ENCODE assay signal across 16 cellular contexts in the genomic region with DNA sequence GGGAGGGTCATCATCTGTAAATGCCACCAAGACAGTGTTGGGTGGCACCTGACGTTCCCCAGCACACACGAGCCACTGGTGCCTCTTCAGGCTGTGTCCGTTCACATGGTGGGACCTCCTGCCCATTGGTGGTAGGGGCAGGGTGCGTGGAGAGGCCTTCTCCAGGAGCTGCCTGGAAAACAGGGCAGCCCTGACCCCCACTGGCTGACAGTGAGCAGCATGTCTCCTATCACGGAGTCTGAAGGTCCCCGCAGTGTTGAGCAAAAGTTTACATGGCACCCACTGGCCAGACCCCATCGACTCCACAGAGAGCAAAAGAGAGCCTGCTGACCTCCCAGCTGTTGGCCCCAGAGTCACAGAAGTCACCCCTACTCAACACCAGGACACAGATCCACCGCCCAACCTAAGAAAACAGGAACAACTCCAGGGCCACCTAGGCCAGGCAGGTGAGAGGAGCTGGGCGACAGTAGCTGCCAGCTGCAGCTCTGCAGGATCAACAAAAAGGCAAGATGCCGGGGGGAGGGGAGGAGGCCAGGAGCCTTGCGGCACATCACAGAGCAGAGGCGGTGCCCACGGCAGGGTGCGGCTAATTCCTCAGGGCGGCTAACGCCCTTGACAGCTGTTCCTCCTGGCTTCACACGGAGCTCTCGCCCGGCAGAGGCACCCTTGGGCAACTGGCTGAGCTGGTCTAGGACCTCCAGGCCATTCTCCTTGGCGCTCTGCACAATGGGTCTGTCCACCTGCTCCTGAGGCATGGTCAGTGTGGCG. TPM values are rescaled to one million over a fixed set of nuclear protein-coding genes. Genes with fewer than 3 reads are reported as not detected.
DNase-seq lines count a peak whose midpoint lies in the region; ATAC-seq and TF ChIP-seq lines count a peak whose summit lies in the region.
"Had no signal": no experiment of that assay in that cellular context is flagged by ENCODE, and none has a peak within 500 bp of the region (broad histone marks: within the 10 kb centered on the region; RNA-seq: fewer than 3 reads in every experiment).

No MANE protein-coding gene starts in this region.

- no peaks in the 10 kb centered on the region for H3K27me3 Mint-ChIP-seq in Calu3 (ENCODE audit: unreplicated experiment)

- H3K27ac Mint-ChIP-seq in Calu3 (ENCODE audit: unreplicated experiment) = no peak overlapping the region
- H3K27ac Mint-ChIP-seq: activated CD8-positive, alpha-beta T cell treated with anti-CD3 and anti-CD28 coated beads, Interleukin-2, amount 10 ng/mL, durations not matched to agents 7 days and 5 days; activated T-helper 2 cell treated with anti-CD3 and anti-CD28 coated beads, Interferon-gamma antibody, Interleukin-2, Interleukin-4, amounts not matched to agents 10 μg/mL and 5 μg/mL and 100 μg/mL, durations not matched to agents 14 hours and 24 hours and 36 hours; dendritic cell treated with granulocyte-macrophage colony-stimulating factor and Interleukin-4, amounts not matched to agents 40 ng/mL and 50 ng/mL, for 4 days had no signal

- H3K36me3 Mint-ChIP-seq in Calu3 (ENCODE audit: insufficient read depth, unreplicated experiment) = peaks cover 9% of the 10 kb centered on the region

- ATAC-seq in left lung (peak; percentile 85), GM19351 (IDR thresholded peaks at IDR 0.05; ENCODE audit: unreplicated experiment) (no peak)
- ATAC-seq: activated CD8-positive, alpha-beta T cell treated with anti-CD3 and anti-CD28 coated beads, Interleukin-2, amount 10 ng/mL, durations not matched to agents 7 days and 5 days had no signal

- CTCF ChIA-PET in Calu3 (lab: Charles Lee) = interaction anchor here (0.9 to 1.2 kb wide), 2 partner anchors 10 to 129 kb away, joined by 3 to 5 read pairs; no protein-coding TSS in a partner anchor
- CTCF ChIA-PET in RWPE1 (lab: Yijun Ruan, JAX) = interaction anchor here (0.7 kb wide), 1 partner anchor 673 kb away, joined by 3 read pairs; no protein-coding TSS in a partner anchor

- H3K27me3 ChIP-seq in left lung = no peaks in the 10 kb centered on the region
- no peaks in the 10 kb centered on the region for H3K27me3 ChIP-seq in ascending aorta

- TF ChIP-seq CTCF in Calu3 (IDR thresholded peaks at IDR 0.05; ENCODE audit: unreplicated experiment) (no peak), RWPE1 (conservative IDR thresholded peaks at IDR 0.05; ENCODE audit: low read depth) (no peak), left lung (IDR thresholded peaks at IDR 0.05) (no peak), ascending aorta (IDR thresholded peaks at IDR 0.05) (no peak)

- H3K4me1 ChIP-seq in left lung (no peaks in the 10 kb centered on the region), ascending aorta (no peaks in the 10 kb centered on the region)
- H3K4me1 ChIP-seq: psoas muscle had no signal

- H3K9me3 ChIP-seq in left lung (peaks cover 0 to 11% of the 10 kb centered on the region in 2 donors), ascending aorta (peaks cover 0 to 6% of the 10 kb centered on the region in 2 donors)
- H3K9me3 ChIP-seq: psoas muscle had no signal

- no TSS peak for BruUV-seq in Calu3 (replicated peaks; lab: Mats Ljungman, UMichigan)

- no peak overlapping the region for H3K4me3 ChIP-seq in left lung
- no peak overlapping the region for H3K4me3 ChIP-seq in ascending aorta
- H3K4me3 ChIP-seq: psoas muscle had no signal

- peaks cover 6% of the 10 kb centered on the region for H3K9me3 Mint-ChIP-seq in Calu3 (ENCODE audit: low read depth, unreplicated experiment)
- H3K9me3 Mint-ChIP-seq: type B pancreatic cell had no signal

- intact Hi-C loops in Calu3 (cut with micrococcal nuclease; ENCODE audit: unreplicated experiment) (no loop called here), left lung (cut with DNase I) (no loop called here), ascending aorta (cut with DNase I) (no loop called here)

- DNase-seq in Calu3 (peak; percentile 58), NCI-H146 treated with DMSO at 0.1 percent for 48 hours (lab: John Stamatoyannopoulos, UW; ENCODE audit: unreplicated experiment) (peak; percentile 64), RWPE1 (ENCODE audit: low spot score) (peak; percentile 37), left lung (peak; percentile 43 to 66), KG1 (lab: John Stamatoyannopoulos, UW) (no peak), GF-D8 (lab: John Stamatoyannopoulos, UW) (no peak), ascending aorta (ENCODE audit: low spot score in 2 of 2) (no peak)
- DNase-seq: activated CD8-positive, alpha-beta T cell treated with anti-CD3 and anti-CD28 coated beads, Interleukin-2, amount 10 ng/mL, durations not matched to agents 7 days and 5 days; anterior cingulate cortex; psoas muscle; T1000 had no signal

- H3K27ac ChIP-seq in RWPE1 (no peak overlapping the region), left lung (no peak overlapping the region), ascending aorta (no peak overlapping the region)
- H3K27ac ChIP-seq: psoas muscle had no signal

- POLR2A ChIA-PET in RWPE1 (lab: Yijun Ruan, JAX; ENCODE audit: low non-redundant PET) = no interaction called here

- H3K36me3 ChIP-seq in left lung (no peaks in the 10 kb centered on the region), ascending aorta (no peaks in the 10 kb centered on the region)

- H3K4me3 Mint-ChIP-seq in Calu3 (ENCODE audit: low read depth, unreplicated experiment) = no peak overlapping the region
- H3K4me3 Mint-ChIP-seq: activated CD8-positive, alpha-beta T cell treated with anti-CD3 and anti-CD28 coated beads, Interleukin-2, amount 10 ng/mL, durations not matched to agents 7 days and 5 days; dendritic cell treated with granulocyte-macrophage colony-stimulating factor and Interleukin-4, amounts not matched to agents 40 ng/mL and 50 ng/mL, for 4 days; type B pancreatic cell had no signal

- H3K4me1 Mint-ChIP-seq in Calu3 (ENCODE audit: low read depth, unreplicated experiment) = peaks cover 51% of the 10 kb centered on the region

RNA-seq across cellular contexts. Expression of gene IFI6, which starts 14.4 kb away (rescaled TPM):
- total RNA-seq in Calu3 (2022) (426 and 1,520 TPM in 2 replicates), left lung (100 to 1,000 TPM; 170 to 341 TPM), ascending aorta (238 TPM)

RNA-seq across cellular contexts. Expression of gene FAM76A, which starts 39.4 kb away (rescaled TPM):
- 10.7 and 11.5 TPM in 2 replicates for total RNA-seq in Calu3 (2022)
- total RNA-seq in left lung = 10 to 100 TPM; 16.1 to 19.3 TPM
- total RNA-seq in ascending aorta = 3.4 TPM

RNA-seq across cellular contexts. Expression of gene FGR, which starts 51.4 kb away (rescaled TPM):
- total RNA-seq in Calu3 (2022) (not detected in 2 replicates), left lung (100 to 1,000 TPM in 1 of 2 donors, 10 to 100 TPM in 1; 44.6 to 126 TPM), ascending aorta (10.4 TPM)
- total RNA-seq: fibroblast of lung had no signal

Comparison
In these comparisons a context has a peak if more than half of its experiments do, and no peak if none do; other contexts are left out.
1. DNase-seq: peak in Calu3 (single experiment), NCI-H146 treated with DMSO at 0.1 percent for 48 hours (single experiment), RWPE1 (single experiment) and left lung (2 of 2); none in KG1 (single experiment), GF-D8 (single experiment) and ascending aorta (0 of 2).
2. RNA of gene FGR, which starts 51.4 kb away (total RNA-seq): 44.6 to 126 TPM in left lung and 10.4 TPM in ascending aorta (single experiment); not detected in Calu3; every median in the first group is over 10 times any median in the second.